Comparison of ENCODE assay signal across 21 cellular contexts in genomic region chr3:33810545-33810944, GRCh38.
"Had no signal": no experiment of that assay in that cellular context is flagged by ENCODE, and none has a peak within 500 bp of the region (broad histone marks: within the 10 kb centered on the region; RNA-seq: fewer than 3 reads in every experiment).

No MANE protein-coding gene starts in this region.

- H3K4me1 ChIP-seq: breast epithelium had no signal

- DNase-seq: activated B cell treated with CpG ODN at 0.5 μM for 24 hours; activated CD4-positive, alpha-beta memory T cell treated with anti-CD3 and anti-CD28 coated beads, Interleukin-2, amount 10 ng/mL, durations not matched to agents 7 days and 5 days; activated CD4-positive, alpha-beta T cell treated with anti-CD3 and anti-CD28 coated beads for 4 hours; activated effector memory CD4-positive, alpha-beta T cell treated with anti-CD3 and anti-CD28 coated beads, Interleukin-2, amount 50 U/mL, for 16 hours; activated naive CD4-positive, alpha-beta T cell treated with anti-CD3 and anti-CD28 coated beads, Interleukin-2, amount 50 U/mL, for 16 hours; activated T-cell treated with anti-CD3 and anti-CD28 coated beads, Interleukin-2, amount 50 U/mL, for 48 hours; cerebellar nuclear complex; cortex of kidney; effector CD4-positive, alpha-beta T cell; kidney glomerular epithelial cell; lower lobe of right lung; natural killer cell; ovary; stimulated activated CD4-positive, alpha-beta T cell treated with anti-CD3 and anti-CD28 coated beads, Interleukin-1b, Interleukin-23, amount 100 ng/mL, for 48 hours; stimulated activated CD8-positive, alpha-beta memory T cell treated with anti-CD3 and anti-CD28 coated beads, Interleukin-4, amount 100 ng/mL, for 48 hours; stimulated activated naive CD4-positive, alpha-beta T cell had no signal

- FAIRE-seq: frontal cortex, TTC549 had no signal

- H3K4me3 Mint-ChIP-seq: activated B cell treated with CpG ODN at 0.5 μM for 24 hours; activated CD4-positive, alpha-beta memory T cell treated with anti-CD3 and anti-CD28 coated beads, Interleukin-2, amount 10 ng/mL, durations not matched to agents 7 days and 5 days; natural killer cell; T-helper 2 cell treated with Interferon-gamma antibody and Interleukin-4, amounts not matched to agents 5 μg/mL and 100 μg/mL, for 36 hours had no signal

- H3K27ac Mint-ChIP-seq: activated B cell treated with CpG ODN at 0.5 μM for 24 hours; activated CD4-positive, alpha-beta memory T cell treated with anti-CD3 and anti-CD28 coated beads, Interleukin-2, amount 10 ng/mL, durations not matched to agents 7 days and 5 days; T-helper 2 cell treated with Interferon-gamma antibody and Interleukin-4, amounts not matched to agents 5 μg/mL and 100 μg/mL, for 36 hours had no signal

- H3K9me3 ChIP-seq: ascending aorta, breast epithelium, lower lobe of right lung, ovary had no signal

- H3K4me3 ChIP-seq: ascending aorta, breast epithelium, lower lobe of right lung, ovary had no signal

- ATAC-seq: lower lobe of right lung, natural killer cell had no signal

- H3K36me3 ChIP-seq: breast epithelium, ovary had no signal

- H3K27me3 ChIP-seq: ascending aorta, breast epithelium, ovary had no signal

- H3K27ac ChIP-seq: ascending aorta, breast epithelium, lower lobe of right lung, ovary had no signal

- H3K27me3 Mint-ChIP-seq: activated B cell treated with CpG ODN at 0.5 μM for 24 hours; activated CD4-positive, alpha-beta memory T cell treated with anti-CD3 and anti-CD28 coated beads, Interleukin-2, amount 10 ng/mL, durations not matched to agents 7 days and 5 days had no signal
